17 cellular contexts compared by ENCODE assay signal in the genomic region with DNA sequence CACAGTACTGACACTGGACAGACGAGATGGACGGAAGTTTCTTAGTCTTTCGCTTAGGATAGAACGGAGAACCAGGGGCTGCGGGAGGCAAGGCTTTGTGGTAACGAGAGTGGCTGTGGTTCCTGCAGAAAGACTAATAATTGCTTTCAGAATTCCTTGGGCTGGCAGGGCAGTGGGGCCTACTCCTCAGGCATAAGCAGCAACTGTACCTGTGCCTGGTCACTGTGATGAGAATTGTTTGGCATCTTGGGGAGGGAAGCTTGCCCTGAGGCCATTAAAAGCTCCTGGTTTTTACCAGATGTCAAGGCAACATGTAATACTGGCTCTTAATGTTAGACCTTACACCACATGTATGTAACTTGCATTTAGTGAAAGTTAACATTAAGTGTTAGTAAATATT.
"Had no signal": no experiment of that assay in that cellular context is flagged by ENCODE, and none has a peak within 500 bp of the region (broad histone marks: within the 10 kb centered on the region; RNA-seq: fewer than 3 reads in every experiment).

No MANE protein-coding gene starts in this region.

- H3K27me3 ChIP-seq: body of pancreas, ovary, thyroid gland, uterus had no signal

- H3K27me3 Mint-ChIP-seq: activated CD4-positive, alpha-beta memory T cell treated with anti-CD3 and anti-CD28 coated beads, Interleukin-2, amount 10 ng/mL, durations not matched to agents 7 days and 5 days; activated CD4-positive, alpha-beta T cell treated with anti-CD3 and anti-CD28 coated beads for 36 hours; activated naive CD4-positive, alpha-beta T cell treated with anti-CD3 and anti-CD28 coated beads, Interleukin-2, amount 10 ng/mL, durations not matched to agents 7 days and 5 days; dendritic cell treated with granulocyte-macrophage colony-stimulating factor and Interleukin-4, amounts not matched to agents 40 ng/mL and 50 ng/mL, for 4 days; effector memory CD8-positive, alpha-beta T cell had no signal

- H3K9me3 Mint-ChIP-seq: activated CD4-positive, alpha-beta memory T cell treated with anti-CD3 and anti-CD28 coated beads, Interleukin-2, amount 10 ng/mL, durations not matched to agents 7 days and 5 days; activated naive CD4-positive, alpha-beta T cell treated with anti-CD3 and anti-CD28 coated beads, Interleukin-2, amount 10 ng/mL, durations not matched to agents 7 days and 5 days; dendritic cell treated with granulocyte-macrophage colony-stimulating factor and Interleukin-4, amounts not matched to agents 40 ng/mL and 50 ng/mL, for 4 days; effector memory CD8-positive, alpha-beta T cell; immature natural killer cell; neural crest cell had no signal

- H3K4me3 Mint-ChIP-seq: activated CD4-positive, alpha-beta memory T cell treated with anti-CD3 and anti-CD28 coated beads, Interleukin-2, amount 10 ng/mL, durations not matched to agents 7 days and 5 days; activated CD4-positive, alpha-beta T cell treated with anti-CD3 and anti-CD28 coated beads for 36 hours; activated naive CD4-positive, alpha-beta T cell treated with anti-CD3 and anti-CD28 coated beads, Interleukin-2, amount 10 ng/mL, durations not matched to agents 7 days and 5 days; dendritic cell treated with granulocyte-macrophage colony-stimulating factor and Interleukin-4, amounts not matched to agents 40 ng/mL and 50 ng/mL, for 4 days; effector memory CD8-positive, alpha-beta T cell; immature natural killer cell; neural crest cell had no signal

- H3K4me3 ChIP-seq: body of pancreas, ovary, thyroid gland, uterus had no signal

- H3K9me3 ChIP-seq: body of pancreas, ovary, thyroid gland, uterus had no signal

- H3K27ac ChIP-seq: body of pancreas, epithelial cell of prostate, ovary, uterus, VCaP had no signal

- H3K36me3 ChIP-seq: ovary, thyroid gland, uterus had no signal

- ATAC-seq: activated CD4-positive, alpha-beta T cell treated with anti-CD3 and anti-CD28 coated beads for 36 hours; effector memory CD8-positive, alpha-beta T cell; left lobe of liver had no signal

- DNase-seq: activated CD4-positive, alpha-beta memory T cell treated with anti-CD3 and anti-CD28 coated beads, Interleukin-2, amount 10 ng/mL, durations not matched to agents 7 days and 5 days; activated CD4-positive, alpha-beta T cell treated with anti-CD3 and anti-CD28 coated beads for 36 hours; activated naive CD4-positive, alpha-beta T cell treated with anti-CD3 and anti-CD28 coated beads, Interleukin-2, amount 10 ng/mL, durations not matched to agents 7 days and 5 days; cerebellar nuclear complex; effector memory CD8-positive, alpha-beta T cell; immature natural killer cell; mammary epithelial cell; ovary; stimulated activated CD4-positive, alpha-beta T cell treated with anti-CD3 and anti-CD28 coated beads, Interleukin-4, amount 100 ng/mL, for 4 hours; uterus had no signal

- H3K27ac Mint-ChIP-seq: activated CD4-positive, alpha-beta memory T cell treated with anti-CD3 and anti-CD28 coated beads, Interleukin-2, amount 10 ng/mL, durations not matched to agents 7 days and 5 days; activated naive CD4-positive, alpha-beta T cell treated with anti-CD3 and anti-CD28 coated beads, Interleukin-2, amount 10 ng/mL, durations not matched to agents 7 days and 5 days; dendritic cell treated with granulocyte-macrophage colony-stimulating factor and Interleukin-4, amounts not matched to agents 40 ng/mL and 50 ng/mL, for 4 days had no signal
